12 cellular contexts compared by ENCODE assay signal in genomic region chr15:83983634-83984458, GRCh38.
DNase-seq lines count a peak whose midpoint lies in the region; ATAC-seq and TF ChIP-seq lines count a peak whose summit lies in the region.
"Had no signal": no experiment of that assay in that cellular context is flagged by ENCODE, and none has a peak within 500 bp of the region (broad histone marks: within the 10 kb centered on the region; RNA-seq: fewer than 3 reads in every experiment).

No MANE protein-coding gene starts in this region.

- H3K27me3 ChIP-seq in esophagus muscularis mucosa, result no peaks in the 10 kb centered on the region
- H3K27me3 ChIP-seq: dorsolateral prefrontal cortex had no signal

- TF ChIP-seq EP300 in esophagus muscularis mucosa (IDR thresholded peaks at IDR 0.05), result no peak

- H3K4me1 Mint-ChIP-seq in T-helper 17 cell, result no peaks in the 10 kb centered on the region
- H3K4me1 Mint-ChIP-seq: activated naive CD4-positive, alpha-beta T cell treated with anti-CD3 and anti-CD28 coated beads, Interleukin-2, amount 50 U/mL, for 24 hours had no signal

- H3K4me1 ChIP-seq in esophagus muscularis mucosa, result no peaks in the 10 kb centered on the region

- H3K36me3 Mint-ChIP-seq in T-helper 17 cell (ENCODE audit: low read depth), result no peaks in the 10 kb centered on the region
- H3K36me3 Mint-ChIP-seq: activated naive CD4-positive, alpha-beta T cell treated with anti-CD3 and anti-CD28 coated beads, Interleukin-2, amount 50 U/mL, for 24 hours had no signal

- 51% methylated on average over 4 of the region's 4 CpGs for WGBS in esophagus muscularis mucosa

- intact Hi-C loops in esophagus muscularis mucosa (cut with DNase I), result no loop called here

- peaks cover 0 to 12% (median 2%) of the 10 kb centered on the region in 4 donors for H3K36me3 ChIP-seq in esophagus muscularis mucosa

- H3K27ac Mint-ChIP-seq in T-helper 17 cell, result no peak overlapping the region
- H3K27ac Mint-ChIP-seq: activated naive CD4-positive, alpha-beta T cell treated with anti-CD3 and anti-CD28 coated beads, Interleukin-2, amount 50 U/mL, for 24 hours; H9 had no signal

- H3K9me3 ChIP-seq in T-helper 17 cell (ENCODE audit: control insufficient read depth, low read length, poor library complexity, severe bottlenecking) (no peaks in the 10 kb centered on the region), esophagus muscularis mucosa (no peaks in the 10 kb centered on the region)

- peak; percentile 82 for ATAC-seq in GM18858 (IDR thresholded peaks at IDR 0.05; ENCODE audit: unreplicated experiment)
- peak; percentile 94 for ATAC-seq in GM21576 (IDR thresholded peaks at IDR 0.05; ENCODE audit: unreplicated experiment)
- peak; percentile 91 for ATAC-seq in HG03175 (IDR thresholded peaks at IDR 0.05; ENCODE audit: unreplicated experiment)
- no peak for ATAC-seq in T-helper 17 cell

- no peak overlapping the region for H3K4me3 ChIP-seq in esophagus muscularis mucosa

- TF ChIP-seq CTCF in esophagus muscularis mucosa (IDR thresholded peaks at IDR 0.05), result no peak

- no peak overlapping the region for H3K4me3 Mint-ChIP-seq in T-helper 17 cell
- H3K4me3 Mint-ChIP-seq: activated naive CD4-positive, alpha-beta T cell treated with anti-CD3 and anti-CD28 coated beads, Interleukin-2, amount 50 U/mL, for 24 hours; H9 had no signal

- TF ChIP-seq POLR2A in esophagus muscularis mucosa (IDR thresholded peaks at IDR 0.05; ENCODE audit: low read depth), result no peak

- no peak overlapping the region for H3K27ac ChIP-seq in esophagus muscularis mucosa (replicated peaks in 1 of 4)

- peaks cover 13% of the 10 kb centered on the region for H3K27me3 Mint-ChIP-seq in T-helper 17 cell

- DNase-seq in germinal center (ENCODE audit: low spot score) (peak; percentile 44), NCI-H2081 (lab: John Stamatoyannopoulos, UW) (no peak), T-helper 17 cell (no peak), esophagus muscularis mucosa (ENCODE audit: extremely low spot score) (no peak), SIG-M5 (lab: John Stamatoyannopoulos, UW) (no peak)
- DNase-seq: DMS53, H9 had no signal
